ENCODE assay signal across 19 cellular contexts in the genomic region with DNA sequence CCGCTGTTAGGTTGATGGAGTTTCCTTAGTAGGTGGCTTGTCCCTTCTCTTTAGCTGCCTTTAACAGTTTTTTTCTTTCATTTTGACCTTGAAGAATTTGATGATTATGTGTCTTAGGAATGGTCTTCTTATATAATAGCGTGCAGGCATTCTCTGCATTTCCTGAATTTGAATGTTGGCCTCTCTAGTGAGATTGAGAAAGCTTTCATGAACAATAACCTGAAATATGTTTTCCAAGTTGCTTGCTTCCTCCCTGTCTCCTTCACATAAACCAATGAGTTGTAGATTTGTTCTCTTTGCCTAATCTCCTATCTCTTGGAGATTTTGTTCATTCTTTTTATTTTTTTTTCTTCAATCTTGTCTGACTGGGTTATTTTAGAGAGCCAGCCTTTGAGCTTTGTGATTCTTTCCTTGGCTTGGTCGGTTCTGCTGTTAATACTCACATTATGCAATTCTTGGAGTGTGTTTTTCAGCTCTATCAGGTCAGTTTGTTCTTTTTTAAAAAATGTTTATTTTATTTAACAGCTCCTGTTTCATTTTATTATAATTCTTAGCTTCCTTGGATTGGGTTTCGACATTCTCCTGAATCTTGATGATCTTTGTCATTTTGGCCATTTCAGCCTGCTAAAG.
DNase-seq lines count a peak whose midpoint lies in the region; ATAC-seq and TF ChIP-seq lines count a peak whose summit lies in the region.
"Had no signal": no experiment of that assay in that cellular context is flagged by ENCODE, and none has a peak within 500 bp of the region (broad histone marks: within the 10 kb centered on the region; RNA-seq: fewer than 3 reads in every experiment).

No MANE protein-coding gene starts in this region.

- no peaks in the 10 kb centered on the region for H3K79me2 ChIP-seq in hepatocyte

- H3K27me3 ChIP-seq in hepatocyte: no peaks in the 10 kb centered on the region
- no peaks in the 10 kb centered on the region for H3K27me3 ChIP-seq in transverse colon
- H3K27me3 ChIP-seq: esophagus squamous epithelium had no signal

- no peaks in the 10 kb centered on the region for H3K9me2 ChIP-seq in hepatocyte (replicated peaks; ENCODE audit: insufficient read depth)

- in situ Hi-C loops in transverse colon (cut with MboI; ENCODE audit: low pct_ligation_motif_present in 1 of 4, low pct_unique_long_range_greater_than_20kb in 1 of 4, low sequenced_read_pairs in 3 of 4): no loop called here

- intact Hi-C loops in transverse colon (cut with DNase I; ENCODE audit: low total_unique reads): no loop called here

- H2AFZ ChIP-seq in hepatocyte: peak overlapping the region; percentile 23

- no peaks in the 10 kb centered on the region for H3K36me3 ChIP-seq in hepatocyte (replicated peaks; ENCODE audit: insufficient read depth, low read depth)
- no peaks in the 10 kb centered on the region for H3K36me3 ChIP-seq in transverse colon
- H3K36me3 ChIP-seq: esophagus squamous epithelium, HAP-1 had no signal

- no peak for ATAC-seq in GM18505 (IDR thresholded peaks at IDR 0.05; ENCODE audit: unreplicated experiment)
- ATAC-seq: K562; stimulated activated naive B cell treated with anti-CD40 and anti-IgM and Interleukin-4, amounts not matched to agents 10 μg/mL and 1 μg/mL and 100 μg/mL, for 72 hours had no signal

- TF ChIP-seq CTCF in hepatocyte (IDR thresholded peaks at IDR 0.05; ENCODE audit: poor library complexity) (no peak), transverse colon (IDR thresholded peaks at IDR 0.05) (no peak)

- 80% methylated on average over 4 of the region's 4 CpGs for WGBS in hepatocyte (ENCODE audit: low lambda C conversion rate, missing lambda C conversion rate)
- 52 to 68% methylated on average over 4 of the region's 4 CpGs for WGBS in transverse colon (ENCODE audit: low coverage in 1 of 2), 2 donors

- H3K4me2 ChIP-seq in hepatocyte: no peak overlapping the region

- DNase-seq in HS-27A (ENCODE audit: low read depth) (peak; percentile 51), dedifferentiated amniotic fluid mesenchymal stem cell (ENCODE audit: extremely low spot score) (peak; percentile 59), hepatocyte (ENCODE audit: low spot score) (no peak), transverse colon (no peak), NCI-H1092 (lab: John Stamatoyannopoulos, UW) (no peak), NCI-H128 (lab: John Stamatoyannopoulos, UW; ENCODE audit: unreplicated experiment) (no peak), epidermal melanocyte (ENCODE audit: insufficient read length, low spot score) (no peak)
- DNase-seq: activated CD4-positive, alpha-beta memory T cell treated with anti-CD3 and anti-CD28 coated beads, Interleukin-2, amount 10 ng/mL, durations not matched to agents 7 days and 5 days; activated naive CD4-positive, alpha-beta T cell treated with anti-CD3 and anti-CD28 coated beads, Interleukin-2, amount 50 U/mL, for 16 hours; activated T-cell treated with anti-CD3 and anti-CD28 coated beads, Interleukin-2, amount 50 U/mL, for 24 hours; esophagus squamous epithelium; hypothalamus; NCI-H524 treated with DMSO at 0.1 percent for 48 hours; SHP77 treated with DMSO at 0.1 percent for 48 hours; stimulated activated naive B cell treated with anti-CD40 and anti-IgM and Interleukin-4, amounts not matched to agents 10 μg/mL and 1 μg/mL and 100 μg/mL, for 72 hours had no signal

- TF ChIP-seq POLR2A in transverse colon (IDR thresholded peaks at IDR 0.05) (no peak), GM18505 (IDR thresholded peaks at IDR 0.05; ENCODE audit: borderline replicate concordance, extremely low read depth, insufficient read depth, insufficient read length) (no peak)

- no peaks in the 10 kb centered on the region for H4K20me1 ChIP-seq in hepatocyte (ENCODE audit: insufficient read depth, poor library complexity, severe bottlenecking)

- H3K27ac ChIP-seq in hepatocyte (no peak overlapping the region), transverse colon (peak overlapping the region in 3 of 4 donors; percentile 31 to 49 (median 42))
- H3K27ac ChIP-seq: VCaP had no signal

- no peak for TF ChIP-seq EP300 in transverse colon (IDR thresholded peaks at IDR 0.05; ENCODE audit: low read depth)

- no peak overlapping the region for H3K4me3 ChIP-seq in hepatocyte
- no peak overlapping the region for H3K4me3 ChIP-seq in transverse colon
- H3K4me3 ChIP-seq: HAP-1, K562 had no signal

- no peaks in the 10 kb centered on the region for H3K4me1 ChIP-seq in hepatocyte (ENCODE audit: insufficient read depth)
- H3K4me1 ChIP-seq in transverse colon: no peaks in the 10 kb centered on the region
- H3K4me1 ChIP-seq: esophagus squamous epithelium, HAP-1 had no signal

- H3K9me3 ChIP-seq in hepatocyte (ENCODE audit: low read depth): no peaks in the 10 kb centered on the region
- H3K9me3 ChIP-seq in transverse colon: no peaks in the 10 kb centered on the region
- H3K9me3 ChIP-seq: esophagus squamous epithelium, HAP-1 had no signal

Comparison
In these comparisons a context has a peak if more than half of its experiments do, and no peak if none do; other contexts are left out.
1. DNase-seq: peak in HS-27A (single experiment) and dedifferentiated amniotic fluid mesenchymal stem cell (single experiment); none in hepatocyte (single experiment), transverse colon (single experiment), NCI-H1092 (single experiment), NCI-H128 (single experiment) and epidermal melanocyte (single experiment).